Comparison of ENCODE assay signal across 26 cellular contexts in genomic region chr5:5105531-5105930, GRCh38. TPM values are rescaled to one million over a fixed set of nuclear protein-coding genes. Genes with fewer than 3 reads are reported as not detected.
DNase-seq lines count a peak whose midpoint lies in the region; ATAC-seq, FAIRE-seq and TF ChIP-seq lines count a peak whose summit lies in the region.
"Had no signal": no experiment of that assay in that cellular context is flagged by ENCODE, and none has a peak within 500 bp of the region (broad histone marks: within the 10 kb centered on the region; RNA-seq: fewer than 3 reads in every experiment).

No MANE protein-coding gene starts in this region.

- in situ Hi-C loops in Panc1 (cut with HindIII; ENCODE audit: low pct_unique_long_range_greater_than_20kb, low sequenced_read_pairs), result no loop called here

- no peak for TF ChIP-seq EP300 in sigmoid colon (IDR thresholded peaks at IDR 0.05)

- ATAC-seq in Panc1, result no peak
- ATAC-seq in GM19452 (IDR thresholded peaks at IDR 0.05; ENCODE audit: unreplicated experiment), result no peak
- no peak for ATAC-seq in GM21786 (IDR thresholded peaks at IDR 0.05; ENCODE audit: unreplicated experiment)
- ATAC-seq: CD8-positive, alpha-beta T cell; HepG2; K562; SK-N-SH treated with all-trans-retinoic acid at 6 μM for 48 hours had no signal

- no peak for FAIRE-seq in bronchial epithelial cell (lab: Jason Lieb, UNC)
- FAIRE-seq: GM19239, HepG2, K562 had no signal

- H3K27ac ChIP-seq in Panc1 (ENCODE audit: low read length) (no peak overlapping the region), sigmoid colon (no peak overlapping the region)

- POLR2A ChIA-PET in Panc1 (lab: Charles Lee), result no interaction called here

- CTCF ChIA-PET in Panc1 (lab: Charles Lee), result no interaction called here

- H3K27me3 ChIP-seq in Panc1 (ENCODE audit: control insufficient read depth, insufficient read depth, low read length), result no peaks in the 10 kb centered on the region
- no peaks in the 10 kb centered on the region for H3K27me3 ChIP-seq in bronchial epithelial cell (ENCODE audit: control insufficient read depth, insufficient read depth, low read length)
- no peaks in the 10 kb centered on the region for H3K27me3 ChIP-seq in sigmoid colon

- H3K4me3 ChIP-seq in Panc1 (ENCODE audit: low read depth in 2 of 2, low read length in 2 of 2), result no peak overlapping the region
- no peak overlapping the region for H3K4me3 ChIP-seq in bronchial epithelial cell (ENCODE audit: low read depth, low read length)
- no peak overlapping the region for H3K4me3 ChIP-seq in sigmoid colon
- H3K4me3 ChIP-seq: K562 had no signal

- no peak for TF ChIP-seq POLR2A in sigmoid colon (IDR thresholded peaks at IDR 0.05)

- DNase-seq in LHCN-M2 (ENCODE audit: low read depth), result peak; percentile 57
- DNase-seq in Panc1 (ENCODE audit: low read depth, low spot score), result peak; percentile 17
- peak; percentile 67 for DNase-seq in bronchial epithelial cell (ENCODE audit: low read depth)
- DNase-seq in renal cortical epithelial cell (ENCODE audit: low read depth), result peak; percentile 15
- no peak for DNase-seq in sigmoid colon
- DNase-seq in AG20443 (ENCODE audit: low spot score), result no peak
- DNase-seq: ACHN; C1 segment of cervical spinal cord; CD8-positive, alpha-beta T cell; GF-D8; H9; HFFc6; NCI-H1092 treated with DMSO at 0.1 percent for 48 hours; NCI-H146; NCI-H2081; NCI-H2171; NCI-H345; NCI-H524 treated with DMSO at 0.1 percent for 48 hours; T-helper 1 cell had no signal

- BruUV-seq in Panc1 (replicated peaks; lab: Mats Ljungman, UMichigan), result no TSS peak

- intact Hi-C loops in Panc1 (cut with micrococcal nuclease; ENCODE audit: unreplicated experiment) (no loop called here), sigmoid colon (cut with DNase I) (no loop called here)

- no peaks in the 10 kb centered on the region for H3K9me3 ChIP-seq in Panc1 (ENCODE audit: control insufficient read depth, insufficient read depth, low read depth, low read length)
- no peaks in the 10 kb centered on the region for H3K9me3 ChIP-seq in sigmoid colon

- no peaks in the 10 kb centered on the region for H3K4me1 ChIP-seq in Panc1 (ENCODE audit: control insufficient read depth, insufficient read depth, low read length)
- no peaks in the 10 kb centered on the region for H3K4me1 ChIP-seq in sigmoid colon

- 17 to 46% methylated on average over 1 of the region's 1 CpG for WGBS in sigmoid colon, 2 donors

- H3K36me3 ChIP-seq in Panc1 (ENCODE audit: control insufficient read depth, insufficient read depth, low read length), result no peaks in the 10 kb centered on the region
- H3K36me3 ChIP-seq in bronchial epithelial cell (ENCODE audit: control insufficient read depth, insufficient read depth, low read length), result no peaks in the 10 kb centered on the region
- H3K36me3 ChIP-seq in sigmoid colon, result no peaks in the 10 kb centered on the region

- TF ChIP-seq CTCF in Panc1 (IDR thresholded peaks at IDR 0.05) (no peak), bronchial epithelial cell (IDR thresholded peaks at IDR 0.05; ENCODE audit: insufficient read depth, low read length, severe bottlenecking) (no peak), sigmoid colon (IDR thresholded peaks at IDR 0.05) (no peak)

RNA-seq across cellular contexts. Expression of gene ADAMTS16, which starts 34.6 kb away (rescaled TPM):
- total RNA-seq in LHCN-M2 (2014; rRNA removed) (1.6 and 2.6 TPM in 2 replicates), Panc1 (2021; ENCODE audit: unreplicated experiment) (0.54 TPM), bronchial epithelial cell (not detected in 2 replicates), renal cortical epithelial cell (0.52 and 1.3 TPM in 2 replicates), sigmoid colon (1 to 10 TPM in 1 of 4 donors, under 1 TPM in 2, not detected in 1; under 0.01 to 5.3 (median 0.16) TPM)
- 0.52 TPM for polyA plus RNA-seq in LHCN-M2 (2012)
- polyA plus RNA-seq in Panc1 (2012; ENCODE audit: insufficient read length), result 0.19 TPM
- polyA plus RNA-seq in sigmoid colon, result under 1 TPM in 2 of 3 donors, not detected in 1; 0.04 to 0.60 TPM
- total RNA-seq: CD8-positive, alpha-beta T cell; K562; OCI-LY7 had no signal
- polyA plus RNA-seq: K562 had no signal

Comparison
In these comparisons a context has a peak if more than half of its experiments do, and no peak if none do; other contexts are left out.
1. DNase-seq: peak in LHCN-M2 (single experiment), Panc1 (single experiment), bronchial epithelial cell (single experiment) and renal cortical epithelial cell (single experiment); none in sigmoid colon (single experiment) and AG20443 (single experiment).